In the genomic region with DNA sequence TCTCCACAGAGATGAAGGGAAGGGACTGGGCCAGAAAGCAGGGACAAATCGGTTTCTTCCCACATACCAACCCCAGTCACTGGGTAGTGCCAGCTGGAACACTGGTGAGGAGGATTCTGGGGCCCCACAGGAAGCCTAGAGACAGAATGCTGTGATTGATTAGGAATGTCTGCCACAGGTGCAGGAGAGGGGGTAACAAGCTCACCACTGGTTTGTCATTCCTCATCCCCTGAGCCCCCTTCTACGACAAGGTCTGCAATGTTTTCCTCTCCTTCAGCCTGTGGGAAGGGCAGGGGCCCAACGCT, we compare ENCODE assay signal across 11 cellular contexts.
DNase-seq lines count a peak whose midpoint lies in the region; TF ChIP-seq lines count a peak whose summit lies in the region.
"Had no signal": no experiment of that assay in that cellular context is flagged by ENCODE, and none has a peak within 500 bp of the region (broad histone marks: within the 10 kb centered on the region; RNA-seq: fewer than 3 reads in every experiment).

No MANE protein-coding gene starts in this region.

- peaks cover 39 to 68% (median 54%) of the 10 kb centered on the region in 4 donors for H3K4me1 Mint-ChIP-seq in CD4-positive, alpha-beta memory T cell
- peaks cover 14% of the 10 kb centered on the region for H3K4me1 Mint-ChIP-seq in chondrocyte (ENCODE audit: low read depth)
- H3K4me1 Mint-ChIP-seq in neural progenitor cell = peaks cover 22% of the 10 kb centered on the region

- no peaks in the 10 kb centered on the region for H4K20me1 ChIP-seq in OCI-LY3 (ENCODE audit: insufficient read depth, low read length)
- peaks cover 9% of the 10 kb centered on the region for H4K20me1 ChIP-seq in neural progenitor cell (ENCODE audit: low read depth)

- peak overlapping the region in 5 of 8 donors; percentile 13 to 62 (median 39) for H3K4me3 Mint-ChIP-seq in CD4-positive, alpha-beta memory T cell
- no peak overlapping the region for H3K4me3 Mint-ChIP-seq in chondrocyte (ENCODE audit: unreplicated experiment)
- no peak overlapping the region for H3K4me3 Mint-ChIP-seq in neural progenitor cell
- H3K4me3 Mint-ChIP-seq: GM23338 had no signal

- no peaks in the 10 kb centered on the region for H3K27me3 Mint-ChIP-seq in CD4-positive, alpha-beta memory T cell
- H3K27me3 Mint-ChIP-seq in chondrocyte (ENCODE audit: low read depth) (peaks cover 3% of the 10 kb centered on the region), neural progenitor cell (ENCODE audit: insufficient read depth, low read depth) (peaks cover 3% of the 10 kb centered on the region)

- intact Hi-C loops in CD4-positive, alpha-beta memory T cell (cut with micrococcal nuclease) = no loop called here

- H3K4me2 ChIP-seq in OCI-LY3 (ENCODE audit: low read length) (peak overlapping the region; percentile 69), neural progenitor cell (no peak overlapping the region)
- H3K4me2 ChIP-seq: GM23338 had no signal

- H3K79me2 ChIP-seq in OCI-LY3 (ENCODE audit: low read length) = no peaks in the 10 kb centered on the region
- no peaks in the 10 kb centered on the region for H3K79me2 ChIP-seq in neural progenitor cell (ENCODE audit: low read depth)

- POLR2A ChIA-PET in CD4-positive, alpha-beta memory T cell (lab: Charles Lee; ENCODE audit: partially characterized antibody) = interaction anchor here (1.3 to 4.2 kb wide), 5 partner anchors 14 to 89 kb away, joined by 4 to 16 read pairs (median 7); partner anchors contain the start of gene PREX1

- peaks cover 61% of the 10 kb centered on the region for H3K4me1 ChIP-seq in CD4-positive, alpha-beta memory T cell (ENCODE audit: insufficient read depth, low read length)
- H3K4me1 ChIP-seq in OCI-LY3 (ENCODE audit: low read length) = peaks cover 34% of the 10 kb centered on the region
- H3K4me1 ChIP-seq in neural progenitor cell = no peaks in the 10 kb centered on the region

- peaks cover 37 to 74% of the 10 kb centered on the region in 2 donors for H3K36me3 Mint-ChIP-seq in CD4-positive, alpha-beta memory T cell
- peaks cover 5% of the 10 kb centered on the region for H3K36me3 Mint-ChIP-seq in chondrocyte (ENCODE audit: low read depth)
- peaks cover 29% of the 10 kb centered on the region for H3K36me3 Mint-ChIP-seq in neural progenitor cell

- CTCF ChIA-PET in CD4-positive, alpha-beta memory T cell (lab: Charles Lee; ENCODE audit: partially characterized antibody) = interaction anchor here (1.2 to 1.6 kb wide), 2 partner anchors 95 to 137 kb away, joined by 3 to 4 read pairs; no protein-coding TSS in a partner anchor

- no peak overlapping the region; the same call in 1 of the 2 replicates for H2AFZ ChIP-seq in OCI-LY3 (ENCODE audit: low read depth, low read length)
- no peak overlapping the region for H2AFZ ChIP-seq in neural progenitor cell (replicated peaks)
- H2AFZ ChIP-seq: GM23338 had no signal

- H3K27ac ChIP-seq in CD4-positive, alpha-beta memory T cell (ENCODE audit: low read depth, low read length) = peak overlapping the region; percentile 38
- H3K27ac ChIP-seq in OCI-LY3 (ENCODE audit: low read length) = no peak overlapping the region
- no peak overlapping the region for H3K27ac ChIP-seq in neural progenitor cell
- H3K27ac ChIP-seq: RWPE1 had no signal

- no peak for DNase-seq in CD4-positive, alpha-beta memory T cell
- DNase-seq in chondrocyte (ENCODE audit: low spot score) (peak; percentile 20), neural progenitor cell (ENCODE audit: low spot score) (no peak), EL (no peak), medulla oblongata (ENCODE audit: extremely low spot score) (no peak), NCI-H226 (no peak)
- DNase-seq: NCI-H1417 treated with DMSO at 0.1 percent for 48 hours, NCI-H69 had no signal

- no peaks in the 10 kb centered on the region for H3K27me3 ChIP-seq in CD4-positive, alpha-beta memory T cell (ENCODE audit: insufficient read depth, low read length)
- H3K27me3 ChIP-seq in OCI-LY3 (ENCODE audit: low read depth, low read length) = no peaks in the 10 kb centered on the region
- H3K27me3 ChIP-seq in neural progenitor cell = peaks cover 3% of the 10 kb centered on the region

- H3K9me3 Mint-ChIP-seq in CD4-positive, alpha-beta memory T cell = peaks cover 0 to 2% (median 0%) of the 10 kb centered on the region in 8 donors
- H3K9me3 Mint-ChIP-seq in chondrocyte (ENCODE audit: low read depth) (no peaks in the 10 kb centered on the region), neural progenitor cell (no peaks in the 10 kb centered on the region)
- H3K9me3 Mint-ChIP-seq: GM23338 had no signal

- H3K9me3 ChIP-seq in CD4-positive, alpha-beta memory T cell (ENCODE audit: control insufficient read depth in 1 of 2, low read length in 2 of 2) = no peaks in the 10 kb centered on the region
- H3K9me3 ChIP-seq in OCI-LY3 (ENCODE audit: insufficient read depth, low read length) = no peaks in the 10 kb centered on the region
- no peaks in the 10 kb centered on the region for H3K9me3 ChIP-seq in neural progenitor cell (ENCODE audit: low read depth)

- H3K27ac Mint-ChIP-seq in CD4-positive, alpha-beta memory T cell = peak overlapping the region; percentile 65 to 92 (median 81)
- H3K27ac Mint-ChIP-seq in chondrocyte (ENCODE audit: unreplicated experiment) = no peak overlapping the region
- peak overlapping the region; percentile 36 for H3K27ac Mint-ChIP-seq in neural progenitor cell
- H3K27ac Mint-ChIP-seq: GM23338 had no signal

- TF ChIP-seq CTCF in OCI-LY3 (IDR thresholded peaks at IDR 0.05; ENCODE audit: low read depth, low read length) = no peak
- no peak for TF ChIP-seq CTCF in chondrocyte (IDR thresholded peaks at IDR 0.05)
- no peak for TF ChIP-seq CTCF in neural progenitor cell (IDR thresholded peaks at IDR 0.05)

- H3K4me3 ChIP-seq in CD4-positive, alpha-beta memory T cell (ENCODE audit: low read length in 2 of 2) = no peak overlapping the region
- H3K4me3 ChIP-seq in OCI-LY3 (ENCODE audit: low read length) (no peak overlapping the region), neural progenitor cell (no peak overlapping the region)
- H3K4me3 ChIP-seq: GM23338 had no signal

- H3K36me3 ChIP-seq in CD4-positive, alpha-beta memory T cell (ENCODE audit: insufficient read depth, low read length) = peaks cover 63% of the 10 kb centered on the region
- H3K36me3 ChIP-seq in OCI-LY3 (replicated peaks; ENCODE audit: low read depth, low read length) (no peaks in the 10 kb centered on the region), neural progenitor cell (no peaks in the 10 kb centered on the region)

- no peak overlapping the region; the same call in 1 of the 2 replicates for H3K9ac ChIP-seq in OCI-LY3 (ENCODE audit: low read length)
- no peak overlapping the region for H3K9ac ChIP-seq in neural progenitor cell

- H3F3A ChIP-seq in neural progenitor cell (ENCODE audit: low read depth) = peaks cover 9% of the 10 kb centered on the region

Comparison
In these comparisons a context has a peak if more than half of its experiments do, and no peak if none do; other contexts are left out.
1. H3K4me3 Mint-ChIP-seq: peak in CD4-positive, alpha-beta memory T cell (5 of 8); none in chondrocyte (single experiment) and neural progenitor cell (single experiment).